13 cellular contexts compared by ENCODE assay signal in genomic region chr14:91229005-91229382, GRCh38. TPM values are rescaled to one million over a fixed set of nuclear protein-coding genes. Genes with fewer than 3 reads are reported as not detected.
DNase-seq lines count a peak whose midpoint lies in the region; ATAC-seq lines count a peak whose summit lies in the region.
"Had no signal": no experiment of that assay in that cellular context is flagged by ENCODE, and none has a peak within 500 bp of the region (broad histone marks: within the 10 kb centered on the region; RNA-seq: fewer than 3 reads in every experiment).

No MANE protein-coding gene starts in this region.

- peak overlapping the region; percentile 29; the same call in 1 of the 2 replicates for H3K9ac ChIP-seq in iPS-20b (ENCODE audit: low read depth, low read length)
- H3K9ac ChIP-seq: SK-N-SH had no signal

- peaks cover 91% of the 10 kb centered on the region for H3K4me1 Mint-ChIP-seq in activated naive CD4-positive, alpha-beta T cell treated with anti-CD3 and anti-CD28 coated beads, Interleukin-2, amount 50 U/mL, for 24 hours
- H3K4me1 Mint-ChIP-seq in T-cell: peaks cover 80 to 94% (median 86%) of the 10 kb centered on the region in 3 donors

- H3K27ac ChIP-seq in iPS-20b (ENCODE audit: low read length): no peak overlapping the region
- H3K27ac ChIP-seq: gastrocnemius medialis, psoas muscle had no signal

- no peak overlapping the region for H3K4me3 ChIP-seq in iPS-20b (ENCODE audit: low read length)
- H3K4me3 ChIP-seq: gastrocnemius medialis, psoas muscle had no signal

- no peaks in the 10 kb centered on the region for H3K27me3 ChIP-seq in iPS-20b (ENCODE audit: insufficient read depth, low read length)
- H3K27me3 ChIP-seq: gastrocnemius medialis had no signal

- peak overlapping the region; percentile 98 for H3K27ac Mint-ChIP-seq in activated naive CD4-positive, alpha-beta T cell treated with anti-CD3 and anti-CD28 coated beads, Interleukin-2, amount 50 U/mL, for 24 hours
- peak overlapping the region; percentile 95 to 96 for H3K27ac Mint-ChIP-seq in T-cell
- H3K27ac Mint-ChIP-seq: WTC11 had no signal

- H3K9me3 ChIP-seq in iPS-20b (ENCODE audit: insufficient read depth, low read depth, low read length): peaks cover 10% of the 10 kb centered on the region
- H3K9me3 ChIP-seq: gastrocnemius medialis, SK-N-SH had no signal

- peak overlapping the region; percentile 85 for H3K4me3 Mint-ChIP-seq in activated naive CD4-positive, alpha-beta T cell treated with anti-CD3 and anti-CD28 coated beads, Interleukin-2, amount 50 U/mL, for 24 hours
- H3K4me3 Mint-ChIP-seq in T-cell: peak overlapping the region; percentile 22 to 75 (median 59)
- H3K4me3 Mint-ChIP-seq: WTC11 had no signal

- H3K36me3 ChIP-seq in iPS-20b (ENCODE audit: insufficient read depth, low read depth, low read length): no peaks in the 10 kb centered on the region

- peaks cover 16% of the 10 kb centered on the region for H3K36me3 Mint-ChIP-seq in activated naive CD4-positive, alpha-beta T cell treated with anti-CD3 and anti-CD28 coated beads, Interleukin-2, amount 50 U/mL, for 24 hours
- H3K36me3 Mint-ChIP-seq in T-cell: peaks cover 27% of the 10 kb centered on the region

- ATAC-seq in T-cell (replicated peaks in 1 of 4): no peak
- no peak for ATAC-seq in GM21737 (IDR thresholded peaks at IDR 0.05; ENCODE audit: unreplicated experiment)
- ATAC-seq in HG03095 (IDR thresholded peaks at IDR 0.05; ENCODE audit: unreplicated experiment): no peak
- ATAC-seq: gastrocnemius medialis had no signal

- H3K9me3 Mint-ChIP-seq in activated naive CD4-positive, alpha-beta T cell treated with anti-CD3 and anti-CD28 coated beads, Interleukin-2, amount 50 U/mL, for 24 hours: no peaks in the 10 kb centered on the region
- peaks cover 0 to 4% (median 0%) of the 10 kb centered on the region in 3 donors for H3K9me3 Mint-ChIP-seq in T-cell

- POLR2A ChIA-PET in T-cell (lab: Charles Lee): interaction anchor here in 1 of 2 donors (0.5 to 1.0 kb wide), 2 partner anchors 21 to 251 kb away, joined by 4 read pairs; no protein-coding TSS in a partner anchor

- peaks cover 11% of the 10 kb centered on the region; the same call in 1 of the 2 replicates for H3K4me1 ChIP-seq in iPS-20b (ENCODE audit: insufficient read depth, low read length)
- H3K4me1 ChIP-seq: gastrocnemius medialis, psoas muscle had no signal

- DNase-seq in activated naive CD4-positive, alpha-beta T cell (lab: John Stamatoyannopoulos, UW): no peak
- DNase-seq in T-cell (no peak), GDM1 (lab: John Stamatoyannopoulos, UW) (no peak), kidney glomerular epithelial cell (lab: John Stamatoyannopoulos, UW) (no peak)
- DNase-seq: gastrocnemius medialis, NCI-H2107, psoas muscle, SK-N-SH had no signal

- no peaks in the 10 kb centered on the region for H3K27me3 Mint-ChIP-seq in activated naive CD4-positive, alpha-beta T cell treated with anti-CD3 and anti-CD28 coated beads, Interleukin-2, amount 50 U/mL, for 24 hours
- H3K27me3 Mint-ChIP-seq in T-cell: no peaks in the 10 kb centered on the region

- CTCF ChIA-PET in T-cell (lab: Charles Lee): interaction anchor here (0.7 kb wide), 2 partner anchors 14 to 20 kb away, joined by 4 read pairs; no protein-coding TSS in a partner anchor

RNA-seq across cellular contexts. Expression of gene GPR68, which starts 15.5 kb away (rescaled TPM):
- 10 to 100 TPM in 3 of 5 donors, 1 to 10 TPM in 2; 3.0 to 16.4 (median 10.0) TPM for total RNA-seq in T-cell
